26 cellular contexts compared by ENCODE assay signal in genomic region chr2:206045251-206045650, GRCh38. TPM values are rescaled to one million over a fixed set of nuclear protein-coding genes. Genes with fewer than 3 reads are reported as not detected.
DNase-seq lines count a peak whose midpoint lies in the region; ATAC-seq, FAIRE-seq and TF ChIP-seq lines count a peak whose summit lies in the region.
"Had no signal": no experiment of that assay in that cellular context is flagged by ENCODE, and none has a peak within 500 bp of the region (broad histone marks: within the 10 kb centered on the region; RNA-seq: fewer than 3 reads in every experiment).

No MANE protein-coding gene starts in this region.

- H3K79me2 ChIP-seq in mammary epithelial cell (ENCODE audit: insufficient read depth, low read length): peaks cover 11% of the 10 kb centered on the region
- no peaks in the 10 kb centered on the region for H3K79me2 ChIP-seq in PC-3 (ENCODE audit: low read length)

- in situ Hi-C loops in mammary epithelial cell (cut with MboI; ENCODE audit: low sequenced_read_pairs in 2 of 2): no loop called here

- H3K9me3 Mint-ChIP-seq in type B pancreatic cell: no peaks in the 10 kb centered on the region
- H3K9me3 Mint-ChIP-seq: activated T-cell treated with anti-CD3 and anti-CD28 coated beads, Interleukin-2, amount 50 U/mL, for 4 hours; effector memory CD8-positive, alpha-beta T cell; naive thymus-derived CD8-positive, alpha-beta T cell; stimulated activated naive CD8-positive, alpha-beta T cell treated with anti-CD3 and anti-CD28 coated beads, Interleukin-15, Interleukin-2, amounts not matched to agents 100 ng/mL and 50 ng/mL, for 24 hours; T-cell had no signal

- H3K27ac ChIP-seq in mammary epithelial cell (ENCODE audit: insufficient read depth, low read depth, low read length) (no peak overlapping the region), breast epithelium (no peak overlapping the region), PC-3 (ENCODE audit: low read length) (no peak overlapping the region)
- H3K27ac ChIP-seq: A549, BLaER1, thyroid gland had no signal

- no peak overlapping the region for H2AFZ ChIP-seq in mammary epithelial cell (ENCODE audit: low read depth, low read length)
- no peak overlapping the region for H2AFZ ChIP-seq in PC-3 (ENCODE audit: low read length)

- H3K27ac Mint-ChIP-seq in type B pancreatic cell: no peak overlapping the region
- H3K27ac Mint-ChIP-seq: stimulated activated naive CD8-positive, alpha-beta T cell treated with anti-CD3 and anti-CD28 coated beads, Interleukin-15, Interleukin-2, amounts not matched to agents 100 ng/mL and 50 ng/mL, for 24 hours had no signal

- no TSS peak for BruUV-seq in mammary epithelial cell (replicated peaks; lab: Mats Ljungman, UMichigan)
- BruUV-seq in PC-3 (replicated peaks; lab: Mats Ljungman, UMichigan): no TSS peak

- TF ChIP-seq CTCF in mammary epithelial cell (conservative IDR thresholded peaks at IDR 0.05 in 1 of 2, IDR thresholded peaks at IDR 0.05 in 1 of 2; ENCODE audit: extremely low read depth in 1 of 2, insufficient read depth in 1 of 2, low read depth in 1 of 2, low read length in 2 of 2): no peak
- TF ChIP-seq CTCF in breast epithelium (IDR thresholded peaks at IDR 0.05): no peak
- no peak for TF ChIP-seq CTCF in PC-3 (conservative IDR thresholded peaks at IDR 0.05; ENCODE audit: low read depth, low read length)
- no peak for TF ChIP-seq CTCF in type B pancreatic cell (conservative IDR thresholded peaks at IDR 0.05)

- WGBS in mammary epithelial cell (ENCODE audit: low coverage, missing lambda C conversion rate): 67% methylated on average over 1 of the region's 1 CpG

- no peaks in the 10 kb centered on the region for H3K9me2 ChIP-seq in PC-3 (replicated peaks; ENCODE audit: low read length)

- H3K36me3 ChIP-seq in mammary epithelial cell (ENCODE audit: insufficient read depth, low read length) (peaks cover 11% of the 10 kb centered on the region), breast epithelium (peaks cover 15% of the 10 kb centered on the region), PC-3 (ENCODE audit: low read depth, low read length) (peaks cover 2% of the 10 kb centered on the region; the same call in 1 of the 2 replicates)

- intact Hi-C loops in mammary epithelial cell (cut with micrococcal nuclease): no loop called here
- intact Hi-C loops in breast epithelium (cut with DNase I; ENCODE audit: low total_unique reads): no loop called here
- intact Hi-C loops in PC-3 (cut with micrococcal nuclease): no loop called here

- ATAC-seq in PC-3 (peak; percentile 43), HG02884 (IDR thresholded peaks at IDR 0.05; ENCODE audit: unreplicated experiment) (no peak)
- ATAC-seq: A549; activated T-cell treated with anti-CD3 and anti-CD28 coated beads, Interleukin-2, amount 50 U/mL, for 4 hours; effector memory CD8-positive, alpha-beta T cell; esophagus mucosa; left colon; naive thymus-derived CD8-positive, alpha-beta T cell; T-cell had no signal

- H3K36me3 Mint-ChIP-seq in type B pancreatic cell: peaks cover 29% of the 10 kb centered on the region

- no peak for FAIRE-seq in GM12892 (lab: Jason Lieb, UNC)
- FAIRE-seq: A549, colon had no signal

- no peak overlapping the region for H3K4me3 ChIP-seq in mammary epithelial cell (replicated peaks in 1 of 3; ENCODE audit: insufficient read depth in 1 of 3, low read depth in 2 of 3, low read length in 3 of 3)
- no peak overlapping the region for H3K4me3 ChIP-seq in breast epithelium
- H3K4me3 ChIP-seq in PC-3 (ENCODE audit: low read length): no peak overlapping the region
- H3K4me3 ChIP-seq: A549, BLaER1, thyroid gland had no signal

- no peaks in the 10 kb centered on the region for H3F3A ChIP-seq in PC-3 (ENCODE audit: low read length, unreplicated experiment)

- H3K9ac ChIP-seq in mammary epithelial cell (ENCODE audit: insufficient read depth, low read length): no peak overlapping the region
- no peak overlapping the region for H3K9ac ChIP-seq in PC-3 (ENCODE audit: low read length)
- H3K9ac ChIP-seq: BLaER1 had no signal

- no peaks in the 10 kb centered on the region for H3K9me3 ChIP-seq in mammary epithelial cell (replicated peaks; ENCODE audit: insufficient read depth, low read length)
- H3K9me3 ChIP-seq in breast epithelium: no peaks in the 10 kb centered on the region
- H3K9me3 ChIP-seq in PC-3 (ENCODE audit: low read length): no peaks in the 10 kb centered on the region
- H3K9me3 ChIP-seq: A549, BLaER1, thyroid gland had no signal

- POLR2A ChIA-PET in PC-3 (lab: Charles Lee; ENCODE audit: unreplicated experiment): no interaction called here

- H3K27me3 ChIP-seq in mammary epithelial cell (ENCODE audit: insufficient read depth, low read length) (no peaks in the 10 kb centered on the region), breast epithelium (no peaks in the 10 kb centered on the region), PC-3 (ENCODE audit: low read length) (no peaks in the 10 kb centered on the region)
- H3K27me3 ChIP-seq: BLaER1, thyroid gland had no signal

- CTCF ChIA-PET in mammary epithelial cell (lab: Charles Lee; ENCODE audit: low non-redundant PET): no interaction called here
- CTCF ChIA-PET in PC-3 (lab: Charles Lee): no interaction called here

- dilution Hi-C loops in mammary epithelial cell (cut with HindIII; ENCODE audit: low sequenced_read_pairs): no loop called here

- H4K20me1 ChIP-seq in mammary epithelial cell (ENCODE audit: insufficient read depth, low read length) (no peaks in the 10 kb centered on the region), PC-3 (ENCODE audit: low read length) (no peaks in the 10 kb centered on the region)

- TF ChIP-seq POLR2A in breast epithelium (IDR thresholded peaks at IDR 0.05) (no peak), GM12892 (IDR thresholded peaks at IDR 0.05; ENCODE audit: low read depth, low read length) (no peak)

- H3K4me1 ChIP-seq in mammary epithelial cell (ENCODE audit: insufficient read depth, low read length) (no peaks in the 10 kb centered on the region), breast epithelium (no peaks in the 10 kb centered on the region), PC-3 (ENCODE audit: insufficient read depth, low read length) (no peaks in the 10 kb centered on the region)
- H3K4me1 ChIP-seq: A549, BLaER1, thyroid gland had no signal

- H3K4me1 Mint-ChIP-seq in type B pancreatic cell (ENCODE audit: unreplicated experiment): no peaks in the 10 kb centered on the region

- H3K4me2 ChIP-seq in mammary epithelial cell (ENCODE audit: insufficient read depth, low read depth, low read length) (no peak overlapping the region), PC-3 (ENCODE audit: low read length) (no peak overlapping the region)
- H3K4me2 ChIP-seq: A549, BLaER1 had no signal

- no peaks in the 10 kb centered on the region for H3K27me3 Mint-ChIP-seq in type B pancreatic cell
- H3K27me3 Mint-ChIP-seq: effector memory CD8-positive, alpha-beta T cell; naive thymus-derived CD8-positive, alpha-beta T cell; stimulated activated naive CD8-positive, alpha-beta T cell treated with anti-CD3 and anti-CD28 coated beads, Interleukin-15, Interleukin-2, amounts not matched to agents 100 ng/mL and 50 ng/mL, for 24 hours; T-cell had no signal

- no peak overlapping the region for H3K4me3 Mint-ChIP-seq in type B pancreatic cell
- H3K4me3 Mint-ChIP-seq: activated T-cell treated with anti-CD3 and anti-CD28 coated beads, Interleukin-2, amount 50 U/mL, for 4 hours; effector memory CD8-positive, alpha-beta T cell; naive thymus-derived CD8-positive, alpha-beta T cell; stimulated activated naive CD8-positive, alpha-beta T cell treated with anti-CD3 and anti-CD28 coated beads, Interleukin-15, Interleukin-2, amounts not matched to agents 100 ng/mL and 50 ng/mL, for 24 hours; T-cell had no signal

- peak; percentile 14 for DNase-seq in mammary epithelial cell
- DNase-seq in breast epithelium (ENCODE audit: low spot score in 2 of 2): no peak
- no peak for DNase-seq in PC-3
- peak; percentile 52 for DNase-seq in fibroblast of peridontal ligament (ENCODE audit: extremely low read depth)
- no peak for DNase-seq in globus pallidus (ENCODE audit: low spot score)
- DNase-seq in type B pancreatic cell (ENCODE audit: extremely low spot score, unreplicated experiment): no peak
- DNase-seq in GM12892 (ENCODE audit: insufficient read length): no peak
- DNase-seq: activated CD8-positive, alpha-beta memory T cell treated with anti-CD3 and anti-CD28 coated beads for 24 hours; activated naive CD4-positive, alpha-beta T cell treated with anti-CD3 and anti-CD28 coated beads, Interleukin-2, amount 50 U/mL, for 16 hours; activated T-cell treated with anti-CD3 and anti-CD28 coated beads, Interleukin-2, amount 50 U/mL, for 4 hours; Calu3; effector memory CD8-positive, alpha-beta T cell; KG1; left colon; naive thymus-derived CD8-positive, alpha-beta T cell; NCI-H1930; NCI-H2227 treated with DMSO at 0.1 percent for 48 hours; SHP77; T-cell; thyroid gland had no signal

RNA-seq across cellular contexts. Expression of gene INO80D, which starts 40.7 kb away (rescaled TPM):
- total RNA-seq in mammary epithelial cell (10 to 100 TPM; 12.7 to 17.7 TPM), breast epithelium (10 to 100 TPM; 16.3 to 29.9 (median 19.3) TPM), PC-3 (2014; rRNA removed) (8.8 and 9.7 TPM in 2 replicates), type B pancreatic cell (ENCODE audit: low replicate concordance) (20.4 and 21.0 TPM in 2 replicates)
- 5.9 TPM for polyA plus RNA-seq in mammary epithelial cell
- 33.6 TPM for polyA minus RNA-seq in mammary epithelial cell
- polyA plus RNA-seq in GM12892 (2012; ENCODE audit: missing spikeins): 4.6 TPM

Comparison
In these comparisons a context has a peak if more than half of its experiments do, and no peak if none do; other contexts are left out.
1. DNase-seq: peak in mammary epithelial cell (single experiment) and fibroblast of peridontal ligament (single experiment); none in breast epithelium (0 of 2), PC-3 (single experiment), globus pallidus (single experiment), type B pancreatic cell (single experiment) and GM12892 (single experiment).